10 cellular contexts compared by ENCODE assay signal in the genomic region with DNA sequence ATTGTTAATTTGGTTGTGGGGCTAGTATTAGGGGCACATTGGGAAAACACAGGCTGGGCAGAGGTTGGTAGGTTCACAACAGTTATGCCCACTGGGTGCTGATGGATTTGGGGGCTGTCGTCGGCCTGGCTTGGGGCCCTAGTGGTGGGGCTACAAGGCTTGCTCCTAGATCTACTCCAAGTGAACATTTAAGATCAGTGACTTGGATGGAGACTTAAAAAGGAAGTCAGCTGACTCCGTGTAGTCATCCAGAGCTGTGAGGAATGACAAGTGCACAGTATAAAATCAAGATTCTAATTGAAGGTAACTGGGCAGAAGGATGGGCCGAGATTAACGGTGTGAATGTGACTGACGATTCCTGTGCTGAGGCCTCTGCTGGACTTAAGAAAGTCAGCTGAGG. TPM values are rescaled to one million over a fixed set of nuclear protein-coding genes. Genes with fewer than 3 reads are reported as not detected.
DNase-seq lines count a peak whose midpoint lies in the region; ATAC-seq and TF ChIP-seq lines count a peak whose summit lies in the region.
"Had no signal": no experiment of that assay in that cellular context is flagged by ENCODE, and none has a peak within 500 bp of the region (broad histone marks: within the 10 kb centered on the region; RNA-seq: fewer than 3 reads in every experiment).

No MANE protein-coding gene starts in this region.

- peak overlapping the region; percentile 20 for H3K9ac ChIP-seq in adipocyte (ENCODE audit: low read length)

- peak overlapping the region; percentile 89 to 92 (median 90) for H3K27ac ChIP-seq in upper lobe of left lung

- TF ChIP-seq POLR2A in upper lobe of left lung (IDR thresholded peaks at IDR 0.05): no peak

- H3K27me3 ChIP-seq in adipocyte (replicated peaks; ENCODE audit: control insufficient read depth, insufficient read depth, low read length): no peaks in the 10 kb centered on the region
- H3K27me3 ChIP-seq in upper lobe of left lung: no peaks in the 10 kb centered on the region

- no peak for TF ChIP-seq EP300 in upper lobe of left lung (IDR thresholded peaks at IDR 0.05)

- H3K36me3 Mint-ChIP-seq in activated naive CD4-positive, alpha-beta T cell treated with anti-CD3 and anti-CD28 coated beads, Interleukin-2, amount 50 U/mL, for 24 hours: no peaks in the 10 kb centered on the region
- no peaks in the 10 kb centered on the region for H3K36me3 Mint-ChIP-seq in mesothelial cell of epicardium

- H3K36me3 ChIP-seq in adipocyte (ENCODE audit: control insufficient read depth, insufficient read depth, low read length, severe bottlenecking) (no peaks in the 10 kb centered on the region), upper lobe of left lung (peaks cover 0 to 8% (median 0%) of the 10 kb centered on the region in 4 donors)

- H3K4me3 ChIP-seq in adipocyte (ENCODE audit: low read length) (no peak overlapping the region), upper lobe of left lung (peak overlapping the region in 2 of 4 donors; percentile 66 to 87)

- no peaks in the 10 kb centered on the region for H3K9me3 Mint-ChIP-seq in activated naive CD4-positive, alpha-beta T cell treated with anti-CD3 and anti-CD28 coated beads, Interleukin-2, amount 50 U/mL, for 24 hours
- H3K9me3 Mint-ChIP-seq in mesothelial cell of epicardium: no peaks in the 10 kb centered on the region

- no peak for DNase-seq in activated naive CD4-positive, alpha-beta T cell (lab: John Stamatoyannopoulos, UW)
- no peak for DNase-seq in adipocyte (ENCODE audit: low read depth)
- no peak for DNase-seq in mesothelial cell of epicardium (ENCODE audit: low spot score in 2 of 2, unreplicated experiment in 2 of 2)
- no peak for DNase-seq in upper lobe of left lung
- no peak for DNase-seq in amygdala (lab: John Stamatoyannopoulos, UW)
- no peak for DNase-seq in NCI-H1436 (lab: John Stamatoyannopoulos, UW)
- DNase-seq in NCI-H1092 treated with DMSO at 0.1 percent for 48 hours (lab: John Stamatoyannopoulos, UW): no peak
- DNase-seq: NCI-H1092 had no signal

- peak overlapping the region; percentile 79 for H3K4me3 Mint-ChIP-seq in activated naive CD4-positive, alpha-beta T cell treated with anti-CD3 and anti-CD28 coated beads, Interleukin-2, amount 50 U/mL, for 24 hours
- H3K4me3 Mint-ChIP-seq in mesothelial cell of epicardium: peak overlapping the region; percentile 74

- no peaks in the 10 kb centered on the region for H3K27me3 Mint-ChIP-seq in activated naive CD4-positive, alpha-beta T cell treated with anti-CD3 and anti-CD28 coated beads, Interleukin-2, amount 50 U/mL, for 24 hours
- H3K27me3 Mint-ChIP-seq in mesothelial cell of epicardium (ENCODE audit: low read depth): peaks cover 29% of the 10 kb centered on the region

- no peak for TF ChIP-seq CTCF in mesothelial cell of epicardium (IDR thresholded peaks at IDR 0.05; ENCODE audit: unreplicated experiment)
- TF ChIP-seq CTCF in upper lobe of left lung (IDR thresholded peaks at IDR 0.05): no peak

- ATAC-seq in upper lobe of left lung (ENCODE audit: low FRiP score in 2 of 2): no peak

- peak overlapping the region; percentile 53 for H3K27ac Mint-ChIP-seq in activated naive CD4-positive, alpha-beta T cell treated with anti-CD3 and anti-CD28 coated beads, Interleukin-2, amount 50 U/mL, for 24 hours
- H3K27ac Mint-ChIP-seq in mesothelial cell of epicardium: peak overlapping the region; percentile 61

- H3K4me1 ChIP-seq in adipocyte (ENCODE audit: control insufficient read depth, insufficient read depth, low read length) (peaks cover 4% of the 10 kb centered on the region), upper lobe of left lung (peaks cover 32 to 60% (median 47%) of the 10 kb centered on the region in 4 donors)

- H3K9me3 ChIP-seq in adipocyte (ENCODE audit: control insufficient read depth, low read length) (no peaks in the 10 kb centered on the region), upper lobe of left lung (no peaks in the 10 kb centered on the region)

- 70% methylated on average over 6 of the region's 6 CpGs for WGBS in upper lobe of left lung, 2 donors

- H3K4me1 Mint-ChIP-seq in activated naive CD4-positive, alpha-beta T cell treated with anti-CD3 and anti-CD28 coated beads, Interleukin-2, amount 50 U/mL, for 24 hours: peaks cover 71% of the 10 kb centered on the region
- H3K4me1 Mint-ChIP-seq in mesothelial cell of epicardium: peaks cover 16% of the 10 kb centered on the region

RNA-seq across cellular contexts. Expression of a gene that starts 12.8 kb away (rescaled TPM):
- 138 to 141 TPM (median 141 TPM) in 3 replicates for total RNA-seq in mesothelial cell of epicardium
- total RNA-seq in upper lobe of left lung: 100 to 1,000 TPM in 5 of 6 donors, 10 to 100 TPM in 1; 88.3 to 202 (median 156) TPM

RNA-seq across cellular contexts. Expression of a gene that starts 31.3 kb away (rescaled TPM):
- total RNA-seq in mesothelial cell of epicardium: 29.4 to 32.8 TPM (median 32.6 TPM) in 3 replicates
- total RNA-seq in upper lobe of left lung: 10 to 100 TPM; 17.8 to 74.8 (median 35.9) TPM

RNA-seq across cellular contexts. Expression of a gene that starts 31.7 kb away (rescaled TPM):
- total RNA-seq in mesothelial cell of epicardium (20.3 to 24.3 TPM (median 22.0 TPM) in 3 replicates), upper lobe of left lung (100 to 1,000 TPM in 2 of 6 donors, 10 to 100 TPM in 4; 52.3 to 170 (median 73.7) TPM)

RNA-seq across cellular contexts. Expression of a gene that starts 41.1 kb away (rescaled TPM):
- total RNA-seq in mesothelial cell of epicardium (0.16 TPM in 1 of 3 replicates, not detected in the others), upper lobe of left lung (10 to 100 TPM in 4 of 6 donors, 1 to 10 TPM in 2; 4.7 to 25.1 (median 15.4) TPM)
- total RNA-seq: SK-MEL-5 had no signal
